Comparison of ENCODE assay signal across 19 cellular contexts in the genomic region with DNA sequence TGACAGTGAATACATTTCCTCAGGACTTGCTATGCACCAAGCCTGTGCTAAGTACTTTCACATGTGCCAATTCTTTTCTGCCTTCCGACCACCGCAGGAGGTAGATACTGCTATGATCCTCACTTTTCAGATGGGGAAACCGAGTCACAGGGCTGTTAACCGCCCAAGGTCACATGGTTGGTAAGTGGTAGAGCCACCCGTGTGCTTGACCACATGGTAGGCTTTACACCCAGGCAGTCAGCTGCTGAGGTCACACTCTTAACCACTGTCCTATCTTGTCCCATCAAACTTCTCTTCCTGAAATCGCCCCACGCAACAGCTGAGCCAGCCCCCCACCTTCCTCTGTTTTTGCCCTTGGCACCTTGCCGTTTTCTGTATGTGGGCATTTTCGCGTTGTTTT. TPM values are rescaled to one million over a fixed set of nuclear protein-coding genes. Genes with fewer than 3 reads are reported as not detected.
"Had no signal": no experiment of that assay in that cellular context is flagged by ENCODE, and none has a peak within 500 bp of the region (broad histone marks: within the 10 kb centered on the region; RNA-seq: fewer than 3 reads in every experiment).

No MANE protein-coding gene starts in this region.

- H3K9me3 ChIP-seq: left ventricle myocardium inferior, pancreas, sigmoid colon, spleen, thyroid gland had no signal

- H3K36me3 ChIP-seq: brain microvascular endothelial cell, left ventricle myocardium inferior, pancreas, sigmoid colon, thyroid gland had no signal

- H3K4me1 Mint-ChIP-seq: activated CD4-positive, alpha-beta T cell treated with anti-CD3 and anti-CD28 coated beads, Interleukin-2, amount 10 ng/mL, durations not matched to agents 24 days and 14 days; activated naive CD8-positive, alpha-beta T cell treated with anti-CD3 and anti-CD28 coated beads, Interleukin-2, amount 50 U/mL, for 24 hours; naive thymus-derived CD4-positive, alpha-beta T cell; stimulated activated memory B cell treated with anti-CD40 and anti-IgM and Interleukin-4, amounts not matched to agents 10 μg/mL and 1 μg/mL and 100 μg/mL, for 72 hours had no signal

- H3K4me1 ChIP-seq: left ventricle myocardium inferior, sigmoid colon had no signal

- DNase-seq: activated CD4-positive, alpha-beta T cell treated with anti-CD3 and anti-CD28 coated beads, Interleukin-2, amount 10 ng/mL, durations not matched to agents 24 days and 14 days; activated CD8-positive, alpha-beta T cell treated with anti-CD3 and anti-CD28 coated beads, Interleukin-2, amount 10 ng/mL, durations not matched to agents 7 days and 5 days; activated naive CD4-positive, alpha-beta T cell treated with anti-CD3 and anti-CD28 coated beads for 36 hours; activated naive CD8-positive, alpha-beta T cell treated with anti-CD3 and anti-CD28 coated beads, Interleukin-2, amount 50 U/mL, for 24 hours; activated T-cell treated with anti-CD3 and anti-CD28 coated beads, Interleukin-2, amount 50 U/mL, for 4 hours; anterior cingulate cortex; brain microvascular endothelial cell; foreskin melanocyte; head of caudate nucleus; left ventricle myocardium inferior; naive thymus-derived CD4-positive, alpha-beta T cell; pancreas; sigmoid colon; spleen; stimulated activated CD4-positive, alpha-beta T cell treated with anti-CD3 and anti-CD28 coated beads, Interleukin-4, amount 100 ng/mL, for 4 hours; T-helper 2 cell; thyroid gland had no signal

- H3K9me3 Mint-ChIP-seq: activated CD4-positive, alpha-beta T cell treated with anti-CD3 and anti-CD28 coated beads, Interleukin-2, amount 10 ng/mL, durations not matched to agents 24 days and 14 days; activated naive CD4-positive, alpha-beta T cell treated with anti-CD3 and anti-CD28 coated beads for 36 hours; activated naive CD8-positive, alpha-beta T cell treated with anti-CD3 and anti-CD28 coated beads, Interleukin-2, amount 50 U/mL, for 24 hours; activated T-cell treated with anti-CD3 and anti-CD28 coated beads, Interleukin-2, amount 50 U/mL, for 4 hours; naive thymus-derived CD4-positive, alpha-beta T cell; stimulated activated memory B cell treated with anti-CD40 and anti-IgM and Interleukin-4, amounts not matched to agents 10 μg/mL and 1 μg/mL and 100 μg/mL, for 72 hours had no signal

- H3K27me3 Mint-ChIP-seq: activated CD4-positive, alpha-beta T cell treated with anti-CD3 and anti-CD28 coated beads, Interleukin-2, amount 10 ng/mL, durations not matched to agents 24 days and 14 days; activated naive CD8-positive, alpha-beta T cell treated with anti-CD3 and anti-CD28 coated beads, Interleukin-2, amount 50 U/mL, for 24 hours had no signal

- H3K4me3 Mint-ChIP-seq: activated CD4-positive, alpha-beta T cell treated with anti-CD3 and anti-CD28 coated beads, Interleukin-2, amount 10 ng/mL, durations not matched to agents 24 days and 14 days; activated CD8-positive, alpha-beta T cell treated with anti-CD3 and anti-CD28 coated beads, Interleukin-2, amount 10 ng/mL, durations not matched to agents 7 days and 5 days; activated naive CD4-positive, alpha-beta T cell treated with anti-CD3 and anti-CD28 coated beads for 36 hours; activated naive CD8-positive, alpha-beta T cell treated with anti-CD3 and anti-CD28 coated beads, Interleukin-2, amount 50 U/mL, for 24 hours; activated T-cell treated with anti-CD3 and anti-CD28 coated beads, Interleukin-2, amount 50 U/mL, for 4 hours; naive thymus-derived CD4-positive, alpha-beta T cell; stimulated activated memory B cell treated with anti-CD40 and anti-IgM and Interleukin-4, amounts not matched to agents 10 μg/mL and 1 μg/mL and 100 μg/mL, for 72 hours had no signal

- H3K4me3 ChIP-seq: coronary artery, left ventricle myocardium inferior, pancreas, sigmoid colon, spleen, thyroid gland had no signal

- H3K36me3 Mint-ChIP-seq: naive thymus-derived CD4-positive, alpha-beta T cell; stimulated activated memory B cell treated with anti-CD40 and anti-IgM and Interleukin-4, amounts not matched to agents 10 μg/mL and 1 μg/mL and 100 μg/mL, for 72 hours had no signal

- H3K27ac Mint-ChIP-seq: activated CD4-positive, alpha-beta T cell treated with anti-CD3 and anti-CD28 coated beads, Interleukin-2, amount 10 ng/mL, durations not matched to agents 24 days and 14 days; activated CD8-positive, alpha-beta T cell treated with anti-CD3 and anti-CD28 coated beads, Interleukin-2, amount 10 ng/mL, durations not matched to agents 7 days and 5 days; activated naive CD4-positive, alpha-beta T cell treated with anti-CD3 and anti-CD28 coated beads for 36 hours; activated naive CD8-positive, alpha-beta T cell treated with anti-CD3 and anti-CD28 coated beads, Interleukin-2, amount 50 U/mL, for 24 hours; naive thymus-derived CD4-positive, alpha-beta T cell; stimulated activated memory B cell treated with anti-CD40 and anti-IgM and Interleukin-4, amounts not matched to agents 10 μg/mL and 1 μg/mL and 100 μg/mL, for 72 hours had no signal

- H3K27ac ChIP-seq: brain microvascular endothelial cell, coronary artery, left ventricle myocardium inferior, pancreas, sigmoid colon, thyroid gland had no signal

- ATAC-seq: activated CD8-positive, alpha-beta T cell treated with anti-CD3 and anti-CD28 coated beads, Interleukin-2, amount 10 ng/mL, durations not matched to agents 7 days and 5 days; activated naive CD8-positive, alpha-beta T cell treated with anti-CD3 and anti-CD28 coated beads, Interleukin-2, amount 50 U/mL, for 24 hours; activated T-cell treated with anti-CD3 and anti-CD28 coated beads, Interleukin-2, amount 50 U/mL, for 4 hours; naive thymus-derived CD4-positive, alpha-beta T cell; pancreas; stimulated activated memory B cell treated with anti-CD40 and anti-IgM and Interleukin-4, amounts not matched to agents 10 μg/mL and 1 μg/mL and 100 μg/mL, for 72 hours had no signal

RNA-seq across cellular contexts. Expression of gene PADI2, which starts 34.5 kb away (rescaled TPM):
- total RNA-seq: activated CD8-positive, alpha-beta T cell treated with anti-CD3 and anti-CD28 coated beads, Interleukin-2, amount 10 ng/mL, durations not matched to agents 7 days and 5 days; activated naive CD4-positive, alpha-beta T cell treated with anti-CD3 and anti-CD28 coated beads for 36 hours had no signal
